In genomic region chr12:56787498-56787897, GRCh38 we compare ENCODE assay signal across 26 cellular contexts. TPM values are rescaled to one million over a fixed set of nuclear protein-coding genes. Genes with fewer than 3 reads are reported as not detected.
"Had no signal": no experiment of that assay in that cellular context is flagged by ENCODE, and none has a peak within 500 bp of the region (broad histone marks: within the 10 kb centered on the region; RNA-seq: fewer than 3 reads in every experiment).

No MANE protein-coding gene starts in this region.

- ATAC-seq: Panc1, PC-3, T-cell had no signal

- H3K4me3 Mint-ChIP-seq: T-cell had no signal

- H3K36me3 ChIP-seq: MG63 had no signal

- H3K27ac ChIP-seq: RWPE1 had no signal

- H3K9me3 ChIP-seq: MG63, SK-N-SH had no signal

- H3K27ac Mint-ChIP-seq: T-cell had no signal

- H3K27me3 ChIP-seq: MG63 had no signal

- H3K9me3 Mint-ChIP-seq: T-cell had no signal

- H3K4me3 ChIP-seq: MG63 had no signal

- H3K36me3 Mint-ChIP-seq: T-cell had no signal

- H3K4me1 Mint-ChIP-seq: T-cell had no signal

- DNase-seq: IMR-90; Karpas-422; KG1; MG63; NCI-H1092; NCI-H1105 treated with DMSO at 0.1 percent for 48 hours; NCI-H1436; NCI-H187; NCI-H2029; NCI-H2081 treated with DMSO at 0.1 percent for 48 hours; NCI-H2171; NCI-H226; NCI-H446; NCI-H510A; NCI-H524 treated with DMSO at 0.1 percent for 48 hours; NCI-H69; NCI-H774; NK-92 treated with Interleukin-12 subunit alpha and Interleukin-12 subunit beta, amount 100 ng/mL, for 24 hours; PC-3; SHP77; SK-N-SH; SW 1271; T-cell had no signal

RNA-seq across cellular contexts. Expression of gene HSD17B6, which starts 24.4 kb away (rescaled TPM):
- total RNA-seq: HT-29 had no signal
